In genomic region chr3:194572944-194573491, GRCh38 we compare ENCODE assay signal across 12 cellular contexts.
DNase-seq lines count a peak whose midpoint lies in the region; ATAC-seq and TF ChIP-seq lines count a peak whose summit lies in the region.
"Had no signal": no experiment of that assay in that cellular context is flagged by ENCODE, and none has a peak within 500 bp of the region (broad histone marks: within the 10 kb centered on the region; RNA-seq: fewer than 3 reads in every experiment).

No MANE protein-coding gene starts in this region.

- H3K27ac ChIP-seq in SJSA1 (0 out of 2 replicates have a peak overlapping the region, but pooled peaks have one; percentile 79), gastrocnemius medialis (peak overlapping the region; percentile 46 to 74 (median 64))

- POLR2A ChIA-PET in naive thymus-derived CD8-positive, alpha-beta T cell (lab: Charles Lee) = interaction anchor here (0.5 to 1.7 kb wide), 2 partner anchors 10 to 987 kb away, joined by 3 to 5 read pairs; no protein-coding TSS in a partner anchor

- no peak for ATAC-seq in gastrocnemius medialis
- no peak for ATAC-seq in naive thymus-derived CD8-positive, alpha-beta T cell
- no peak for ATAC-seq in HG03457 (IDR thresholded peaks at IDR 0.05; ENCODE audit: unreplicated experiment)
- no peak for ATAC-seq in stimulated activated naive CD8-positive, alpha-beta T cell treated with anti-CD3 and anti-CD28 coated beads, Interleukin-15, amount 100 ng/mL, for 72 hours

- H3K9me3 ChIP-seq in SJSA1 (replicated peaks) (no peaks in the 10 kb centered on the region), gastrocnemius medialis (no peaks in the 10 kb centered on the region)
- H3K9me3 ChIP-seq: sigmoid colon had no signal

- DNase-seq in EL (peak; percentile 58), SJSA1 (ENCODE audit: low read depth in 1 of 2, low spot score in 2 of 2) (no peak), fibroblast of peridontal ligament (ENCODE audit: extremely low read depth) (peak; percentile 42), gastrocnemius medialis (no peak), NCI-H1105 treated with DMSO at 0.1 percent for 48 hours (lab: John Stamatoyannopoulos, UW) (no peak)
- no peak for DNase-seq in naive thymus-derived CD8-positive, alpha-beta T cell
- DNase-seq in stimulated activated naive CD8-positive, alpha-beta T cell treated with anti-CD3 and anti-CD28 coated beads, Interleukin-15, amount 100 ng/mL, for 72 hours = no peak
- DNase-seq: NCI-H2227 treated with DMSO at 0.1 percent for 48 hours had no signal

- no peak for TF ChIP-seq POLR2A in gastrocnemius medialis (IDR thresholded peaks at IDR 0.05)

- no peak overlapping the region for H3K4me3 Mint-ChIP-seq in naive thymus-derived CD8-positive, alpha-beta T cell
- no peak overlapping the region for H3K4me3 Mint-ChIP-seq in stimulated activated naive CD8-positive, alpha-beta T cell treated with anti-CD3 and anti-CD28 coated beads, Interleukin-15, amount 100 ng/mL, for 72 hours
- H3K4me3 Mint-ChIP-seq: activated T-helper 1 cell treated with anti-CD3 and anti-CD28 coated beads, Interleukin-12 subunit alpha, Interleukin-12 subunit beta, Interleukin-2, Interleukin-4 antibody, amounts not matched to agents 30 ng/mL and 10 ng/mL and 1 ng/mL, durations not matched to agents 14 hours and 24 hours and 36 hours; CD8-positive, alpha-beta memory T cell had no signal

- no peaks in the 10 kb centered on the region for H3K36me3 Mint-ChIP-seq in naive thymus-derived CD8-positive, alpha-beta T cell
- H3K36me3 Mint-ChIP-seq: CD8-positive, alpha-beta memory T cell had no signal

- peaks cover 0 to 2% (median 0%) of the 10 kb centered on the region in 4 donors for H3K4me1 Mint-ChIP-seq in naive thymus-derived CD8-positive, alpha-beta T cell
- H3K4me1 Mint-ChIP-seq in stimulated activated naive CD8-positive, alpha-beta T cell treated with anti-CD3 and anti-CD28 coated beads, Interleukin-15, amount 100 ng/mL, for 72 hours = peaks cover 24% of the 10 kb centered on the region

- peak overlapping the region in 1 of 10 donors; percentile 76 for H3K27ac Mint-ChIP-seq in naive thymus-derived CD8-positive, alpha-beta T cell
- no peak overlapping the region for H3K27ac Mint-ChIP-seq in stimulated activated naive CD8-positive, alpha-beta T cell treated with anti-CD3 and anti-CD28 coated beads, Interleukin-15, amount 100 ng/mL, for 72 hours
- H3K27ac Mint-ChIP-seq: activated T-helper 1 cell treated with anti-CD3 and anti-CD28 coated beads, Interleukin-12 subunit alpha, Interleukin-12 subunit beta, Interleukin-2, Interleukin-4 antibody, amounts not matched to agents 30 ng/mL and 10 ng/mL and 1 ng/mL, durations not matched to agents 14 hours and 24 hours and 36 hours had no signal

- peaks cover 18 to 29% (median 27%) of the 10 kb centered on the region in 5 donors for H3K27me3 Mint-ChIP-seq in naive thymus-derived CD8-positive, alpha-beta T cell
- H3K27me3 Mint-ChIP-seq in stimulated activated naive CD8-positive, alpha-beta T cell treated with anti-CD3 and anti-CD28 coated beads, Interleukin-15, amount 100 ng/mL, for 72 hours = peaks cover 44% of the 10 kb centered on the region

- intact Hi-C loops in gastrocnemius medialis (cut with DNase I; ENCODE audit: low total_unique reads) = no loop called here

- H3K4me3 ChIP-seq in SJSA1 = no peak overlapping the region
- no peak overlapping the region for H3K4me3 ChIP-seq in gastrocnemius medialis
- H3K4me3 ChIP-seq: sigmoid colon had no signal

- H3K36me3 ChIP-seq in SJSA1 = no peaks in the 10 kb centered on the region
- H3K36me3 ChIP-seq in gastrocnemius medialis = no peaks in the 10 kb centered on the region
- H3K36me3 ChIP-seq: sigmoid colon had no signal

- no peaks in the 10 kb centered on the region for H3K27me3 ChIP-seq in SJSA1 (replicated peaks)
- peaks cover 0 to 8% (median 3%) of the 10 kb centered on the region in 3 donors for H3K27me3 ChIP-seq in gastrocnemius medialis

- H3K9me3 Mint-ChIP-seq in naive thymus-derived CD8-positive, alpha-beta T cell = no peaks in the 10 kb centered on the region
- no peaks in the 10 kb centered on the region for H3K9me3 Mint-ChIP-seq in stimulated activated naive CD8-positive, alpha-beta T cell treated with anti-CD3 and anti-CD28 coated beads, Interleukin-15, amount 100 ng/mL, for 72 hours
- H3K9me3 Mint-ChIP-seq: activated T-helper 1 cell treated with anti-CD3 and anti-CD28 coated beads, Interleukin-12 subunit alpha, Interleukin-12 subunit beta, Interleukin-2, Interleukin-4 antibody, amounts not matched to agents 30 ng/mL and 10 ng/mL and 1 ng/mL, durations not matched to agents 14 hours and 24 hours and 36 hours had no signal

- TF ChIP-seq CTCF in gastrocnemius medialis (IDR thresholded peaks at IDR 0.05 in 4 of 5, conservative IDR thresholded peaks at IDR 0.05 in 1 of 5) = no peak

- in situ Hi-C loops in gastrocnemius medialis (cut with MboI; ENCODE audit: low sequenced_read_pairs in 4 of 4) = no loop called here

- H3K4me1 ChIP-seq in SJSA1 (replicated peaks) = peaks cover 55% of the 10 kb centered on the region
- peaks cover 3 to 14% of the 10 kb centered on the region in 2 donors for H3K4me1 ChIP-seq in gastrocnemius medialis
- H3K4me1 ChIP-seq: sigmoid colon had no signal

Comparison
In these comparisons a context has a peak if more than half of its experiments do, and no peak if none do; other contexts are left out.
1. DNase-seq: peak in EL (single experiment) and fibroblast of peridontal ligament (single experiment); none in SJSA1 (0 of 2), gastrocnemius medialis (0 of 2), naive thymus-derived CD8-positive, alpha-beta T cell (0 of 10), stimulated activated naive CD8-positive, alpha-beta T cell treated with anti-CD3 and anti-CD28 coated beads, Interleukin-15, amount 100 ng/mL, for 72 hours (0 of 2) and NCI-H1105 treated with DMSO at 0.1 percent for 48 hours (single experiment).